Comparison of ENCODE assay signal across 8 cellular contexts in genomic region chrX:15336023-15336413, GRCh38. TPM values are rescaled to one million over a fixed set of nuclear protein-coding genes. Genes with fewer than 3 reads are reported as not detected.
DNase-seq lines count a peak whose midpoint lies in the region; ATAC-seq and TF ChIP-seq lines count a peak whose summit lies in the region.

No MANE protein-coding gene starts in this region.

- in situ Hi-C loops in brain microvascular endothelial cell (cut with HindIII; ENCODE audit: low pct_ligation_motif_present, low sequenced_read_pairs) = no loop called here

- TF ChIP-seq CTCF in brain microvascular endothelial cell (IDR thresholded peaks at IDR 0.05; ENCODE audit: low read depth, low read length, missing control alignments) = no peak

- no peaks in the 10 kb centered on the region for H3K27me3 ChIP-seq in brain microvascular endothelial cell (replicated peaks)

- peak overlapping the region; percentile 77 for H3K27ac ChIP-seq in brain microvascular endothelial cell

- no peak for ATAC-seq in stimulated activated naive CD8-positive, alpha-beta T cell treated with anti-CD3 and anti-CD28 coated beads, Interleukin-15, Interleukin-2, amounts not matched to agents 100 U/mL and 50 U/mL, for 24 hours
- no peak for ATAC-seq in GM21717 (IDR thresholded peaks at IDR 0.05; ENCODE audit: unreplicated experiment)

- peak; percentile 15 for DNase-seq in AG08395 (ENCODE audit: low spot score)
- DNase-seq in HCEC 1CT = peak; percentile 3
- DNase-seq in SK-N-DZ (ENCODE audit: low spot score) = peak; percentile 24
- DNase-seq in brain microvascular endothelial cell = peak; percentile 59
- DNase-seq in left kidney (ENCODE audit: low read depth, low spot score) = peak; percentile 67
- peak; percentile 34 for DNase-seq in stimulated activated naive CD8-positive, alpha-beta T cell treated with anti-CD3 and anti-CD28 coated beads, Interleukin-15, Interleukin-2, amounts not matched to agents 100 U/mL and 50 U/mL, for 24 hours
- no peak for DNase-seq in retina

- H3K36me3 ChIP-seq in brain microvascular endothelial cell (replicated peaks) = no peaks in the 10 kb centered on the region

- H3K4me3 ChIP-seq in brain microvascular endothelial cell (ENCODE audit: low read depth, low read length) = peak overlapping the region; percentile 51

RNA-seq across cellular contexts. Expression of gene PIGA, which starts 0.7 kb away (rescaled TPM):
- polyA plus RNA-seq in SK-N-DZ (2014; cell fraction: cytosol; rRNA removed) = 13.3 and 15.2 TPM in 2 replicates
- 18.8 and 25.0 TPM in 2 replicates for polyA plus RNA-seq in SK-N-DZ (2014; cell fraction: nucleus; rRNA removed)

RNA-seq across cellular contexts. Expression of gene ASB11, which starts 20.6 kb away (rescaled TPM):
- not detected in 2 replicates for polyA plus RNA-seq in SK-N-DZ (2014; cell fraction: cytosol; rRNA removed)
- not detected in 2 replicates for polyA plus RNA-seq in SK-N-DZ (2014; cell fraction: nucleus; rRNA removed)

RNA-seq across cellular contexts. Expression of gene VEGFD, which starts 48.2 kb away (rescaled TPM):
- polyA plus RNA-seq in SK-N-DZ (2014; cell fraction: cytosol; rRNA removed) = 144 and 159 TPM in 2 replicates
- 69.4 and 81.9 TPM in 2 replicates for polyA plus RNA-seq in SK-N-DZ (2014; cell fraction: nucleus; rRNA removed)
